Comparison of ENCODE assay signal across 19 cellular contexts in genomic region chr7:27177795-27178320, GRCh38. TPM values are rescaled to one million over a fixed set of nuclear protein-coding genes. Genes with fewer than 3 reads are reported as not detected.
A peak's percentile ranks its signal among the peaks of the same experiment; 100 is the strongest.
DNase-seq lines count a peak whose midpoint lies in the region; ATAC-seq and TF ChIP-seq lines count a peak whose summit lies in the region.
"Had no signal": no experiment of that assay in that cellular context is flagged by ENCODE, and none has a peak within 500 bp of the region (broad histone marks: within the 10 kb centered on the region; RNA-seq: fewer than 3 reads in every experiment).

No MANE protein-coding gene starts in this region.

- TF ChIP-seq EP300 in transverse colon (IDR thresholded peaks at IDR 0.05; ENCODE audit: low read depth) (no peak), esophagus muscularis mucosa (IDR thresholded peaks at IDR 0.05) (no peak)

- H3K27me3 ChIP-seq in transverse colon: peaks cover 32% of the 10 kb centered on the region
- H3K27me3 ChIP-seq in esophagus muscularis mucosa: peaks cover 31 to 100% (median 92%) of the 10 kb centered on the region in 4 donors

- peak overlapping the region; percentile 83 for H3K4me3 ChIP-seq in HFF-Myc (replicated peaks; ENCODE audit: low read depth, low read length)
- H3K4me3 ChIP-seq in transverse colon: peak overlapping the region; percentile 21 to 67 (median 60)
- H3K4me3 ChIP-seq in esophagus muscularis mucosa: no peak overlapping the region
- H3K4me3 ChIP-seq: BLaER1, coronary artery, esophagus squamous epithelium had no signal

- WGBS in transverse colon (ENCODE audit: low coverage in 1 of 2), 2 donors: 0 to 23% methylated on average over 1 to 5 of the region's 5 CpGs
- 96% methylated on average over 5 of the region's 5 CpGs for WGBS in esophagus muscularis mucosa

- peaks cover 99% of the 10 kb centered on the region for H3K27me3 Mint-ChIP-seq in brain
- peaks cover 82% of the 10 kb centered on the region for H3K27me3 Mint-ChIP-seq in nephron (ENCODE audit: low read depth)

- ATAC-seq in HG03039 (IDR thresholded peaks at IDR 0.05; ENCODE audit: unreplicated experiment): no peak
- no peak for ATAC-seq in HG03469 (IDR thresholded peaks at IDR 0.05; ENCODE audit: unreplicated experiment)
- ATAC-seq in GM18519 (IDR thresholded peaks at IDR 0.05; ENCODE audit: low FRiP score, unreplicated experiment): no peak
- ATAC-seq: stimulated activated effector memory CD8-positive, alpha-beta T cell treated with anti-CD3 and anti-CD28 coated beads, Interleukin-12 subunit alpha, Interleukin-12 subunit beta, amount 100 ng/mL, for 72 hours had no signal

- H3K4me1 Mint-ChIP-seq in brain: peaks cover 22% of the 10 kb centered on the region
- peaks cover 44% of the 10 kb centered on the region for H3K4me1 Mint-ChIP-seq in nephron

- in situ Hi-C loops in transverse colon (cut with MboI; ENCODE audit: low pct_ligation_motif_present in 1 of 4, low pct_unique_long_range_greater_than_20kb in 1 of 4, low sequenced_read_pairs in 3 of 4): loop anchor here in 2 of 4 donors (25.0 kb wide), 1 partner anchor 1316 kb away; no protein-coding TSS in a partner anchor

- H3K4me1 ChIP-seq in transverse colon (peaks cover 21 to 58% (median 48%) of the 10 kb centered on the region in 4 donors), esophagus muscularis mucosa (peaks cover 24 to 44% (median 31%) of the 10 kb centered on the region in 4 donors)
- H3K4me1 ChIP-seq: BLaER1 had no signal

- H3K27ac Mint-ChIP-seq in brain (peak overlapping the region in 3 of 5 experiments; percentile 64 to 97 (median 95)), nephron (peak overlapping the region; percentile 95 to 100 (median 96))
- H3K27ac Mint-ChIP-seq: stimulated activated effector memory CD8-positive, alpha-beta T cell treated with anti-CD3 and anti-CD28 coated beads, Interleukin-12 subunit alpha, Interleukin-12 subunit beta, amount 100 ng/mL, for 72 hours had no signal

- intact Hi-C loops in transverse colon (cut with DNase I; ENCODE audit: low total_unique reads) (no loop called here), esophagus muscularis mucosa (cut with DNase I) (no loop called here)

- H3K27ac ChIP-seq in transverse colon: peak overlapping the region; percentile 95 to 99 (median 98)
- no peak overlapping the region for H3K27ac ChIP-seq in esophagus muscularis mucosa (replicated peaks in 1 of 4)
- H3K27ac ChIP-seq: BLaER1, coronary artery, esophagus squamous epithelium, HL-60 had no signal

- H3K4me3 Mint-ChIP-seq in brain (peak overlapping the region in 3 of 5 experiments; percentile 78 to 93 (median 79)), nephron (peak overlapping the region; percentile 83 to 93 (median 92))
- H3K4me3 Mint-ChIP-seq: stimulated activated effector memory CD8-positive, alpha-beta T cell treated with anti-CD3 and anti-CD28 coated beads, Interleukin-12 subunit alpha, Interleukin-12 subunit beta, amount 100 ng/mL, for 72 hours had no signal

- H3K9me3 Mint-ChIP-seq in brain (peaks cover 0 to 13% (median 5%) of the 10 kb centered on the region in 5 experiments), nephron (no peaks in the 10 kb centered on the region)
- H3K9me3 Mint-ChIP-seq: stimulated activated effector memory CD8-positive, alpha-beta T cell treated with anti-CD3 and anti-CD28 coated beads, Interleukin-12 subunit alpha, Interleukin-12 subunit beta, amount 100 ng/mL, for 72 hours had no signal

- H3K36me3 ChIP-seq in transverse colon: no peaks in the 10 kb centered on the region
- no peaks in the 10 kb centered on the region for H3K36me3 ChIP-seq in esophagus muscularis mucosa
- H3K36me3 ChIP-seq: BLaER1, esophagus squamous epithelium had no signal

- H3K9me3 ChIP-seq in transverse colon (no peaks in the 10 kb centered on the region), esophagus muscularis mucosa (no peaks in the 10 kb centered on the region)
- H3K9me3 ChIP-seq: esophagus squamous epithelium had no signal

- DNase-seq in HFF-Myc (ENCODE audit: extremely low read depth, low read depth): no peak
- DNase-seq in transverse colon: peak; percentile 23
- DNase-seq in esophagus muscularis mucosa (ENCODE audit: extremely low spot score): no peak
- DNase-seq: esophagus squamous epithelium, GOT3, Karpas-422, NCI-H1694, NCI-H510A treated with DMSO at 0.1 percent for 48 hours had no signal

- TF ChIP-seq CTCF in HFF-Myc (IDR thresholded peaks at IDR 0.05; ENCODE audit: low read depth, low read length, missing control alignments): no peak
- no peak for TF ChIP-seq CTCF in brain (conservative IDR thresholded peaks at IDR 0.05)
- no peak for TF ChIP-seq CTCF in nephron (IDR thresholded peaks at IDR 0.05; ENCODE audit: unreplicated experiment in 3 of 3)
- no peak for TF ChIP-seq CTCF in transverse colon (IDR thresholded peaks at IDR 0.05)
- no peak for TF ChIP-seq CTCF in esophagus muscularis mucosa (IDR thresholded peaks at IDR 0.05)

- peak; percentile 17 for TF ChIP-seq POLR2A in transverse colon (IDR thresholded peaks at IDR 0.05)
- TF ChIP-seq POLR2A in esophagus muscularis mucosa (IDR thresholded peaks at IDR 0.05; ENCODE audit: low read depth): no peak

- no peaks in the 10 kb centered on the region for H3K36me3 Mint-ChIP-seq in brain
- H3K36me3 Mint-ChIP-seq in nephron (ENCODE audit: low read depth): peaks cover 32% of the 10 kb centered on the region
- H3K36me3 Mint-ChIP-seq: stimulated activated effector memory CD8-positive, alpha-beta T cell treated with anti-CD3 and anti-CD28 coated beads, Interleukin-12 subunit alpha, Interleukin-12 subunit beta, amount 100 ng/mL, for 72 hours had no signal

RNA-seq across cellular contexts. Expression of gene HOXA10, which starts 3.7 kb away (rescaled TPM):
- 62.0 TPM for polyA plus RNA-seq in brain (ENCODE audit: insufficient read depth, low read depth, low replicate concordance)
- total RNA-seq in transverse colon: 10 to 100 TPM; 19.8 to 68.9 (median 36.4) TPM
- total RNA-seq in esophagus muscularis mucosa: not detected
- total RNA-seq: esophagus squamous epithelium had no signal

RNA-seq across cellular contexts. Expression of gene HOXA11, which starts 7.2 kb away (rescaled TPM):
- polyA plus RNA-seq in brain (ENCODE audit: insufficient read depth, low read depth, low replicate concordance): 20.1 TPM
- total RNA-seq in transverse colon: 10 to 100 TPM in 1 of 4 donors, 1 to 10 TPM in 3; 4.5 to 21.3 (median 7.7) TPM
- total RNA-seq in esophagus muscularis mucosa: not detected
- total RNA-seq: activated CD8-positive, alpha-beta memory T cell treated with anti-CD3 and anti-CD28 coated beads for 36 hours; esophagus squamous epithelium had no signal

RNA-seq across cellular contexts. Expression of gene HOXA9, which starts 12.5 kb away (rescaled TPM):
- polyA plus RNA-seq in brain (ENCODE audit: insufficient read depth, low read depth, low replicate concordance): 1.1 TPM
- total RNA-seq in transverse colon (100 to 1,000 TPM in 1 of 4 donors, 10 to 100 TPM in 3; 19.5 to 130 (median 50.6) TPM), esophagus muscularis mucosa (under 1 TPM in 1 of 4 donors, not detected in 3; 0.50 TPM)
- total RNA-seq: activated CD8-positive, alpha-beta memory T cell treated with anti-CD3 and anti-CD28 coated beads for 36 hours had no signal

RNA-seq across cellular contexts. Expression of gene HOXA7, which starts 21.4 kb away (rescaled TPM):
- 1.3 TPM for polyA plus RNA-seq in brain (ENCODE audit: insufficient read depth, low read depth, low replicate concordance)
- 10 to 100 TPM in 3 of 4 donors, 1 to 10 TPM in 1; 7.0 to 22.9 (median 12.8) TPM for total RNA-seq in transverse colon
- 1 to 10 TPM in 1 of 4 donors, under 1 TPM in 3; 0.33 to 1.7 (median 0.49) TPM for total RNA-seq in esophagus muscularis mucosa
- total RNA-seq: activated CD8-positive, alpha-beta memory T cell treated with anti-CD3 and anti-CD28 coated beads for 36 hours had no signal

RNA-seq across cellular contexts. Expression of gene HOXA13, which starts 22.0 kb away (rescaled TPM):
- 0.54 TPM for polyA plus RNA-seq in brain (ENCODE audit: insufficient read depth, low read depth, low replicate concordance)
- total RNA-seq in transverse colon (10 to 100 TPM; 22.5 to 69.9 (median 38.7) TPM), esophagus muscularis mucosa (not detected)
- total RNA-seq: activated CD8-positive, alpha-beta memory T cell treated with anti-CD3 and anti-CD28 coated beads for 36 hours; aorta; esophagus squamous epithelium had no signal

Comparison
In these comparisons a context has a peak if more than half of its experiments do, and no peak if none do; other contexts are left out.
1. H3K4me3 ChIP-seq: peak in HFF-Myc (single experiment) and transverse colon (4 of 4); none in esophagus muscularis mucosa (0 of 4).
2. H3K27ac ChIP-seq: peak in transverse colon (4 of 4); none in esophagus muscularis mucosa (0 of 4).
3. RNA of gene HOXA10, which starts 3.7 kb away (total RNA-seq): 19.8 to 68.9 TPM in transverse colon; not detected in esophagus muscularis mucosa; every median in the first group is over 10 times any median in the second.
4. RNA of gene HOXA11, which starts 7.2 kb away (total RNA-seq): 4.5 to 21.3 TPM in transverse colon; not detected in esophagus muscularis mucosa; every median in the first group is over 4 times any median in the second.
5. RNA of gene HOXA9, which starts 12.5 kb away (total RNA-seq): 19.5 to 130 TPM in transverse colon; 0.50 TPM in esophagus muscularis mucosa; every median in the first group is over 10 times any median in the second.